ENCODE assay signal across 1 cellular context in genomic region chr19:2944775-2945574, GRCh38.
TF ChIP-seq lines count a peak whose summit lies in the region.

Gene ZNF77, minus strand, starts transcription at chr19:2944971. Its CDS starts 131 bp downstream, at chr19:2944840.

TF ChIP-seq in HepG2, 621 proteins besides CTCF, POLR2A, EP300 and RAD21 (continued from another document and continues in another):
- TF ChIP-seq, protein P1, sequence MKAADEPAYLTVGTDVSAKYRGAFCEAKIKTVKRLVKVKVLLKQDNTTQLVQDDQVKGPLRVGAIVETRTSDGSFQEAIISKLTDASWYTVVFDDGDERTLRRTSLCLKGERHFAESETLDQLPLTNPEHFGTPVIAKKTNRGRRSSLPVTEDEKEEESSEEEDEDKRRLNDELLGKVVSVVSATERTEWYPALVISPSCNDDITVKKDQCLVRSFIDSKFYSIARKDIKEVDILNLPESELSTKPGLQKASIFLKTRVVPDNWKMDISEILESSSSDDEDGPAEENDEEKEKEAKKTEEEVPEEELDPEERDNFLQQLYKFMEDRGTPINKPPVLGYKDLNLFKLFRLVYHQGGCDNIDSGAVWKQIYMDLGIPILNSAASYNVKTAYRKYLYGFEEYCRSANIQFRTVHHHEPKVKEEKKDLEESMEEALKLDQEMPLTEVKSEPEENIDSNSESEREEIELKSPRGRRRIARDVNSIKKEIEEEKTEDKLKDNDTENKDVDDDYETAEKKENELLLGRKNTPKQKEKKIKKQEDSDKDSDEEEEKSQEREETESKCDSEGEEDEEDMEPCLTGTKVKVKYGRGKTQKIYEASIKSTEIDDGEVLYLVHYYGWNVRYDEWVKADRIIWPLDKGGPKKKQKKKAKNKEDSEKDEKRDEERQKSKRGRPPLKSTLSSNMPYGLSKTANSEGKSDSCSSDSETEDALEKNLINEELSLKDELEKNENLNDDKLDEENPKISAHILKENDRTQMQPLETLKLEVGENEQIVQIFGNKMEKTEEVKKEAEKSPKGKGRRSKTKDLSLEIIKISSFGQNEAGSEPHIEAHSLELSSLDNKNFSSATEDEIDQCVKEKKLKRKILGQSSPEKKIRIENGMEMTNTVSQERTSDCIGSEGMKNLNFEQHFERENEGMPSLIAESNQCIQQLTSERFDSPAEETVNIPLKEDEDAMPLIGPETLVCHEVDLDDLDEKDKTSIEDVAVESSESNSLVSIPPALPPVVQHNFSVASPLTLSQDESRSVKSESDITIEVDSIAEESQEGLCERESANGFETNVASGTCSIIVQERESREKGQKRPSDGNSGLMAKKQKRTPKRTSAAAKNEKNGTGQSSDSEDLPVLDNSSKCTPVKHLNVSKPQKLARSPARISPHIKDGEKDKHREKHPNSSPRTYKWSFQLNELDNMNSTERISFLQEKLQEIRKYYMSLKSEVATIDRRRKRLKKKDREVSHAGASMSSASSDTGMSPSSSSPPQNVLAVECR (CRISPR knock-in tag; IDR thresholded peaks at IDR 0.05; ENCODE audit: borderline replicate concordance) = peak; percentile 88; the same call in 1 of the 2 replicates
- peak; percentile 80; the same call in 1 of the 2 replicates for TF ChIP-seq TMF1 (CRISPR knock-in tag; IDR thresholded peaks at IDR 0.05; ENCODE audit: low read depth)
- no peak for TF ChIP-seq ZFP37 (CRISPR knock-in tag; IDR thresholded peaks at IDR 0.05; ENCODE audit: borderline replicate concordance)
- peak; percentile 53; the same call in 1 of the 2 replicates for TF ChIP-seq POLR2AphosphoS5 (IDR thresholded peaks at IDR 0.05; ENCODE audit: low read depth, low read length)
- TF ChIP-seq ZNF747 (CRISPR knock-in tag; IDR thresholded peaks at IDR 0.05; ENCODE audit: borderline replicate concordance) = 0 out of 2 replicates have a peak, but pooled peaks have one; percentile 48
- no peak for TF ChIP-seq SATB2 (CRISPR knock-in tag; IDR thresholded peaks at IDR 0.05)
- no peak for TF ChIP-seq KLF13 (CRISPR knock-in tag; IDR thresholded peaks at IDR 0.05)
- TF ChIP-seq NKX3-1 (CRISPR knock-in tag; IDR thresholded peaks at IDR 0.05) = no peak
- no peak for TF ChIP-seq SMARCC2 (IDR thresholded peaks at IDR 0.05)
- peak; percentile 74; the same call in 1 of the 2 replicates for TF ChIP-seq ZSCAN5A (CRISPR knock-in tag; IDR thresholded peaks at IDR 0.05; ENCODE audit: borderline replicate concordance)
- peak; percentile 79; the same call in 1 of the 2 replicates for TF ChIP-seq AHR (CRISPR knock-in tag; IDR thresholded peaks at IDR 0.05)
- TF ChIP-seq ZNF232 (CRISPR knock-in tag; IDR thresholded peaks at IDR 0.05; ENCODE audit: borderline replicate concordance) = no peak; the same call in 1 of the 2 replicates
- no peak for TF ChIP-seq ZNF780A (CRISPR knock-in tag; IDR thresholded peaks at IDR 0.05)
- TF ChIP-seq GATAD2A (CRISPR knock-in tag; IDR thresholded peaks at IDR 0.05) = peak; percentile 93
- TF ChIP-seq GATAD1 (CRISPR knock-in tag; IDR thresholded peaks at IDR 0.05) = peak; percentile 71
- peak; percentile 71 for TF ChIP-seq U2AF1 (optimal IDR thresholded peaks at IDR 0.05; ENCODE audit: low read depth, low read length)
- no peak for TF ChIP-seq SRSF4 (IDR thresholded peaks at IDR 0.05; ENCODE audit: low read depth, low read length, poor library complexity, severe bottlenecking)
- 0 out of 2 replicates have a peak, but pooled peaks have one; percentile 69 for TF ChIP-seq MTERF4 (CRISPR knock-in tag; IDR thresholded peaks at IDR 0.05)
- no peak for TF ChIP-seq ZBTB44 (CRISPR knock-in tag; IDR thresholded peaks at IDR 0.05)
- peak; percentile 68 for TF ChIP-seq ZNF501 (CRISPR knock-in tag; IDR thresholded peaks at IDR 0.05)
- TF ChIP-seq ZBTB38 (CRISPR knock-in tag; IDR thresholded peaks at IDR 0.05) = peak; percentile 30
- TF ChIP-seq, protein P2, sequence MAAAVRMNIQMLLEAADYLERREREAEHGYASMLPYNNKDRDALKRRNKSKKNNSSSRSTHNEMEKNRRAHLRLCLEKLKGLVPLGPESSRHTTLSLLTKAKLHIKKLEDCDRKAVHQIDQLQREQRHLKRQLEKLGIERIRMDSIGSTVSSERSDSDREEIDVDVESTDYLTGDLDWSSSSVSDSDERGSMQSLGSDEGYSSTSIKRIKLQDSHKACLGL (CRISPR knock-in tag; IDR thresholded peaks at IDR 0.05) = peak; percentile 66; the same call in 1 of the 2 replicates
- TF ChIP-seq AFF4 (CRISPR knock-in tag; IDR thresholded peaks at IDR 0.05) = 0 out of 2 replicates have a peak, but pooled peaks have one; percentile 58
- peak; percentile 89; the same call in 1 of the 2 replicates for TF ChIP-seq ZBTB4 (CRISPR knock-in tag; IDR thresholded peaks at IDR 0.05; ENCODE audit: borderline replicate concordance)
- TF ChIP-seq ZNF264 (CRISPR knock-in tag; IDR thresholded peaks at IDR 0.05) = no peak
- TF ChIP-seq, protein P3, sequence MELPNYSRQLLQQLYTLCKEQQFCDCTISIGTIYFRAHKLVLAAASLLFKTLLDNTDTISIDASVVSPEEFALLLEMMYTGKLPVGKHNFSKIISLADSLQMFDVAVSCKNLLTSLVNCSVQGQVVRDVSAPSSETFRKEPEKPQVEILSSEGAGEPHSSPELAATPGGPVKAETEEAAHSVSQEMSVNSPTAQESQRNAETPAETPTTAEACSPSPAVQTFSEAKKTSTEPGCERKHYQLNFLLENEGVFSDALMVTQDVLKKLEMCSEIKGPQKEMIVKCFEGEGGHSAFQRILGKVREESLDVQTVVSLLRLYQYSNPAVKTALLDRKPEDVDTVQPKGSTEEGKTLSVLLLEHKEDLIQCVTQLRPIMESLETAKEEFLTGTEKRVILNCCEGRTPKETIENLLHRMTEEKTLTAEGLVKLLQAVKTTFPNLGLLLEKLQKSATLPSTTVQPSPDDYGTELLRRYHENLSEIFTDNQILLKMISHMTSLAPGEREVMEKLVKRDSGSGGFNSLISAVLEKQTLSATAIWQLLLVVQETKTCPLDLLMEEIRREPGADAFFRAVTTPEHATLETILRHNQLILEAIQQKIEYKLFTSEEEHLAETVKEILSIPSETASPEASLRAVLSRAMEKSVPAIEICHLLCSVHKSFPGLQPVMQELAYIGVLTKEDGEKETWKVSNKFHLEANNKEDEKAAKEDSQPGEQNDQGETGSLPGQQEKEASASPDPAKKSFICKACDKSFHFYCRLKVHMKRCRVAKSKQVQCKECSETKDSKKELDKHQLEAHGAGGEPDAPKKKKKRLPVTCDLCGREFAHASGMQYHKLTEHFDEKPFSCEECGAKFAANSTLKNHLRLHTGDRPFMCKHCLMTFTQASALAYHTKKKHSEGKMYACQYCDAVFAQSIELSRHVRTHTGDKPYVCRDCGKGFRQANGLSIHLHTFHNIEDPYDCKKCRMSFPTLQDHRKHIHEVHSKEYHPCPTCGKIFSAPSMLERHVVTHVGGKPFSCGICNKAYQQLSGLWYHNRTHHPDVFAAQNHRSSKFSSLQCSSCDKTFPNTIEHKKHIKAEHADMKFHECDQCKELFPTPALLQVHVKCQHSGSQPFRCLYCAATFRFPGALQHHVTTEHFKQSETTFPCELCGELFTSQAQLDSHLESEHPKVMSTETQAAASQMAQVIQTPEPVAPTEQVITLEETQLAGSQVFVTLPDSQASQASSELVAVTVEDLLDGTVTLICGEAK (IDR thresholded peaks at IDR 0.05) = no peak
- TF ChIP-seq, protein P3 (CRISPR knock-in tag; IDR thresholded peaks at IDR 0.05) = no peak
- 0 out of 2 replicates have a peak, but pooled peaks have one; percentile 20 for TF ChIP-seq ZNF7 (CRISPR knock-in tag; IDR thresholded peaks at IDR 0.05)
- no peak for TF ChIP-seq ZFP41 (CRISPR knock-in tag; IDR thresholded peaks at IDR 0.05; ENCODE audit: borderline replicate concordance)
